1 cellular context compared by ENCODE assay signal in genomic region chr6:167116838-167117228, GRCh38.
TF ChIP-seq lines count a peak whose summit lies in the region.

No MANE protein-coding gene starts in this region.

TF ChIP-seq in GM23338, 12 proteins besides CTCF, POLR2A, EP300 and RAD21:
- TF ChIP-seq JUNB (IDR thresholded peaks at IDR 0.05; ENCODE audit: unreplicated experiment) (no peak), EZH2 (IDR thresholded peaks at IDR 0.05; ENCODE audit: low read depth, unreplicated experiment) (no peak)
- TF ChIP-seq, protein P1, sequence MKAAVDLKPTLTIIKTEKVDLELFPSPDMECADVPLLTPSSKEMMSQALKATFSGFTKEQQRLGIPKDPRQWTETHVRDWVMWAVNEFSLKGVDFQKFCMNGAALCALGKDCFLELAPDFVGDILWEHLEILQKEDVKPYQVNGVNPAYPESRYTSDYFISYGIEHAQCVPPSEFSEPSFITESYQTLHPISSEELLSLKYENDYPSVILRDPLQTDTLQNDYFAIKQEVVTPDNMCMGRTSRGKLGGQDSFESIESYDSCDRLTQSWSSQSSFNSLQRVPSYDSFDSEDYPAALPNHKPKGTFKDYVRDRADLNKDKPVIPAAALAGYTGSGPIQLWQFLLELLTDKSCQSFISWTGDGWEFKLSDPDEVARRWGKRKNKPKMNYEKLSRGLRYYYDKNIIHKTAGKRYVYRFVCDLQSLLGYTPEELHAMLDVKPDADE (IDR thresholded peaks at IDR 0.05) = no peak
